13 cellular contexts compared by ENCODE assay signal in the genomic region with DNA sequence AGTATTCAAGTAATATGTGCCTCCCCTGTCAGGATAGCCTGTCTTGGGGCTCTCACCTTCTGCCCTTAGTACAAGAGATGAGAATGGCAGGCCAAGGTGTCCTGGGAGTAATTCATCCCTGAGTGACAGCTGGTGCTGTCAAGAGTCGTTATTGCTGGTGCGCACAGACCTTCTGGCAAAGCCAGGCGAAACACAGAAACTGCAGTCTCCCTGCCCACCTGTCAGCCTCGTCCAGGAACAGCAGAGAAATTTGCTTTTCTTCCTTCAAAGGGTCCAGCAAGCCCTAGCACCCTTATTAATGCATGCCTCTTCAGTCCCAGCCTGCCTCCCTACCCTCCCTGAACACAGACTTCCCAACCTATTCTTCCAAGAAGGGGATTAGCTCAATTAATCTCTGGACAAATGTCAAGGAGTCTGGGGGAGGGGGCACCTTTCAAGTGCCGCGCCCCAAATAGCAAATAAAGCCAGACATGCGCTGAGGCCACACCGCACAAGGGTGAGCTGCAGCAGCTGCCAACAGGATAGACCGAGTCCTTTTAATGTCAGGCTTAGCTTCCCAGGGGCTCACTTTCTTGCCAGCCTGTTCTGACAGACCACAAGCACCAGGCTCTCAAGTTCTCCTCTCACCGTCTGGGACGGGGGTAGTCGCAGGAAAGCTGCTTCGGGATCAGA.
DNase-seq lines count a peak whose midpoint lies in the region; ATAC-seq, FAIRE-seq and TF ChIP-seq lines count a peak whose summit lies in the region.
"Had no signal": no experiment of that assay in that cellular context is flagged by ENCODE, and none has a peak within 500 bp of the region (broad histone marks: within the 10 kb centered on the region; RNA-seq: fewer than 3 reads in every experiment).

No MANE protein-coding gene starts in this region.

- ATAC-seq in right lobe of liver (peak in 2 of 4 donors; percentile 22 to 45), HepG2 (no peak), lower lobe of right lung (peak; percentile 27 to 44), HG03039 (IDR thresholded peaks at IDR 0.05; ENCODE audit: unreplicated experiment) (no peak)
- ATAC-seq: A549; activated T-cell treated with anti-CD3 and anti-CD28 coated beads, Interleukin-2, amount 50 U/mL, for 4 hours had no signal

- DNase-seq in right lobe of liver (no peak), HepG2 (ENCODE audit: low spot score) (no peak), NCI-H82 (lab: John Stamatoyannopoulos, UW) (peak; percentile 98), lower lobe of right lung (no peak), NOMO-1 (lab: John Stamatoyannopoulos, UW; ENCODE audit: unreplicated experiment in 2 of 2) (no peak), erythroblast (lab: John Stamatoyannopoulos, UW) (no peak)
- no peak for DNase-seq in activated CD4-positive, alpha-beta T cell treated with anti-CD3 and anti-CD28 coated beads, Interleukin-2, amount 50 U/mL, for 48 hours
- DNase-seq: activated T-cell treated with anti-CD3 and anti-CD28 coated beads, Interleukin-2, amount 50 U/mL, for 4 hours; NCI-H2029; RPMI8226 had no signal

- H3K9ac ChIP-seq in HepG2 (ENCODE audit: insufficient read depth, low read depth, low read length), result no peak overlapping the region
- H3K9ac ChIP-seq: parathyroid adenoma had no signal

- no peaks in the 10 kb centered on the region for H4K20me1 ChIP-seq in HepG2 (ENCODE audit: insufficient read depth, low read length)

- BruUV-seq in HepG2 (replicated peaks; lab: Mats Ljungman, UMichigan), result no TSS peak

- TF ChIP-seq RAD21 in HepG2 (CRISPR knock-in tag; IDR thresholded peaks at IDR 0.05), result no peak

- H3K4me1 ChIP-seq in right lobe of liver (peaks cover 0 to 26% (median 7%) of the 10 kb centered on the region in 4 donors), HepG2 (ENCODE audit: insufficient read depth, low read length) (no peaks in the 10 kb centered on the region), lower lobe of right lung (peaks cover 34% of the 10 kb centered on the region)
- H3K4me1 ChIP-seq: A549, parathyroid adenoma had no signal

- H3K4me3 ChIP-seq in right lobe of liver (no peak overlapping the region), HepG2 (replicated peaks in 1 of 3; ENCODE audit: insufficient read depth in 1 of 3, low read depth in 2 of 3, low read length in 3 of 3) (no peak overlapping the region), lower lobe of right lung (no peak overlapping the region)
- H3K4me3 ChIP-seq: A549 had no signal

- POLR2A ChIA-PET in HepG2 (lab: Yijun Ruan, JAX), result no interaction called here

- 68% methylated on average over 8 of the region's 13 CpGs for WGBS in right lobe of liver (ENCODE audit: insufficient coverage, low coverage, low lambda C conversion rate, missing lambda C conversion rate)
- 47% methylated on average over 11 of the region's 13 CpGs for WGBS in HepG2 (ENCODE audit: low lambda C conversion rate)

- H3K27ac ChIP-seq in right lobe of liver, result peak overlapping the region in 2 of 3 donors; percentile 25 to 29
- no peak overlapping the region for H3K27ac ChIP-seq in HepG2 (ENCODE audit: extremely low read length, insufficient read depth, low read length)
- H3K27ac ChIP-seq in lower lobe of right lung, result no peak overlapping the region
- H3K27ac ChIP-seq: A549, parathyroid adenoma had no signal

- intact Hi-C loops in right lobe of liver (cut with DNase I), result no loop called here
- intact Hi-C loops in HepG2 (cut with micrococcal nuclease; ENCODE audit: unreplicated experiment), result no loop called here
- intact Hi-C loops in lower lobe of right lung (cut with DNase I), result no loop called here

- H3K27me3 ChIP-seq in right lobe of liver (no peaks in the 10 kb centered on the region), HepG2 (ENCODE audit: control insufficient read depth in 1 of 2, insufficient read depth in 2 of 2, low read length in 2 of 2) (no peaks in the 10 kb centered on the region), lower lobe of right lung (ENCODE audit: low read depth) (no peaks in the 10 kb centered on the region)

- H3K36me3 ChIP-seq in right lobe of liver (no peaks in the 10 kb centered on the region), HepG2 (replicated peaks in 1 of 2; ENCODE audit: control insufficient read depth in 1 of 2, insufficient read depth in 2 of 2, low read length in 2 of 2) (no peaks in the 10 kb centered on the region), lower lobe of right lung (no peaks in the 10 kb centered on the region)

- no peak overlapping the region for H2AFZ ChIP-seq in HepG2 (ENCODE audit: low read length)
- H2AFZ ChIP-seq: parathyroid adenoma had no signal

- TF ChIP-seq EP300 in HepG2 (IDR thresholded peaks at IDR 0.05; ENCODE audit: low read depth in 2 of 2, low read length in 2 of 2) (no peak), HepG2 (CRISPR knock-in tag; IDR thresholded peaks at IDR 0.05; ENCODE audit: borderline replicate concordance) (no peak)

- in situ Hi-C loops in HepG2 (cut with HindIII; ENCODE audit: extremely low pct_ligation_motif_present, low pct_unique_long_range_greater_than_20kb), result no loop called here

- H3K4me2 ChIP-seq in HepG2 (ENCODE audit: low read depth, low read length), result no peak overlapping the region
- H3K4me2 ChIP-seq: A549 had no signal

- TF ChIP-seq CTCF in right lobe of liver (IDR thresholded peaks at IDR 0.05) (no peak), HepG2 (CRISPR knock-in tag; IDR thresholded peaks at IDR 0.05) (no peak), lower lobe of right lung (IDR thresholded peaks at IDR 0.05) (no peak)

- H3K79me2 ChIP-seq in HepG2 (ENCODE audit: insufficient read depth, low read length), result no peaks in the 10 kb centered on the region
- H3K79me2 ChIP-seq: parathyroid adenoma had no signal

- H3K9me3 ChIP-seq in right lobe of liver, result no peaks in the 10 kb centered on the region
- H3K9me3 ChIP-seq in HepG2 (ENCODE audit: low read length), result no peaks in the 10 kb centered on the region
- H3K9me3 ChIP-seq in lower lobe of right lung, result no peaks in the 10 kb centered on the region
- H3K9me3 ChIP-seq: A549 had no signal

- TF ChIP-seq POLR2A in right lobe of liver (IDR thresholded peaks at IDR 0.05), result no peak
- TF ChIP-seq POLR2A in HepG2 (IDR thresholded peaks at IDR 0.05; ENCODE audit: insufficient read depth in 1 of 2, low read depth in 2 of 2, low read length in 2 of 2), result no peak
- no peak for TF ChIP-seq POLR2A in erythroblast (IDR thresholded peaks at IDR 0.05; ENCODE audit: low read length)

- no peak for FAIRE-seq in HepG2 (lab: Jason Lieb, UNC)
- FAIRE-seq: A549 had no signal

- CTCF ChIA-PET in HepG2 (lab: Yijun Ruan, JAX; ENCODE audit: low intra/inter-chr PET ratio, low total read pairs), result no interaction called here

TF ChIP-seq in HepG2, 621 proteins besides CTCF, POLR2A, EP300 and RAD21:
- no peak for TF ChIP-seq SNAPC4 (CRISPR knock-in tag; IDR thresholded peaks at IDR 0.05)
- TF ChIP-seq JARID2 (CRISPR knock-in tag; IDR thresholded peaks at IDR 0.05; ENCODE audit: insufficient replicate concordance), result no peak
- TF ChIP-seq ZNF264 (CRISPR knock-in tag; IDR thresholded peaks at IDR 0.05), result no peak
- no peak for TF ChIP-seq SMAD1 (CRISPR knock-in tag; IDR thresholded peaks at IDR 0.05; ENCODE audit: borderline replicate concordance, low read depth)
- TF ChIP-seq DNMT1 (CRISPR knock-in tag; IDR thresholded peaks at IDR 0.05), result no peak
- TF ChIP-seq ZNF780A (CRISPR knock-in tag; IDR thresholded peaks at IDR 0.05), result no peak
TF ChIP-seq in HepG2: peak in this region for 0.

Comparison
In these comparisons a context has a peak if more than half of its experiments do, and no peak if none do; other contexts are left out.
1. H3K27ac ChIP-seq: peak in right lobe of liver (2 of 3); none in HepG2 (single experiment) and lower lobe of right lung (single experiment).
2. ATAC-seq: peak in lower lobe of right lung (2 of 2); none in HepG2 (single experiment) and HG03039 (single experiment).